Comparison of ENCODE assay signal across 12 cellular contexts in the genomic region with DNA sequence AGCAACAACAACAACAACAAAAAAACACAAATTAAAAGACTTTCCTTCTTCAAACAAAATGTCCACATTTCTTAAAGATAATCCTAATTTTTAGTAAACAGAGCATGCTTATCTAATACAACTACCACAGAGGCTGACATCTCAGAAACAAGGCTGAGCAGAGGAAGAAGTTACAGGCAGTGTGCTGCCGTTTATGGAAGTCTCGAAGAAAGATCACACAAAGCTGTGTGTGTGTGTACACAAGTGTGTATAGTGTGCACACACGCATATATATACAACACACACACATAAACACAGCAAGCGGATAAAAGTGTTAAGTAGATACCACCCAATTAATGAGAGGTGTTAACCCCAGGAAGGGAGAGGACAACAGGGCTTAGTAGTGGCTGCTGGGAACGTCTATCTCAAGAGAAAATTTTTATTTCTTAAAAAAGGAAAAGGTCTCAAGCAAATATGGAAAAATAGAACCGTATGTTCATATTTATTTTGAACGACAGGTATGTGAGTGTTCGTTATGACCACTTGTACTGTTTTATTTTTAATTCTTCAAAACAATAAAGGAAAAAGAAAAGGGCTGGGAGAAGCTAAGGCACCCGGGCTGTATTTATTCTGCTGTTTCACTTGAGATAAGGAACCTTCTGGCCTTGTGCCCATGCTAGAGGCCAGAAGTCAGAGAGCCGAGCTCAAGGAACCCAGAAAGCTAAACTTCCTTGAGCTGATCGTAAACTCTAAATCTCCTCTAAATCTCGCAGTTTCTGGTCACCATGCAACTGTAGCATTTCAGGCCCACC. TPM values are rescaled to one million over a fixed set of nuclear protein-coding genes. Genes with fewer than 3 reads are reported as not detected.
DNase-seq lines count a peak whose midpoint lies in the region; ATAC-seq and TF ChIP-seq lines count a peak whose summit lies in the region.
"Had no signal": no experiment of that assay in that cellular context is flagged by ENCODE, and none has a peak within 500 bp of the region (broad histone marks: within the 10 kb centered on the region; RNA-seq: fewer than 3 reads in every experiment).

No MANE protein-coding gene starts in this region.

- peaks cover 29% of the 10 kb centered on the region for H3K36me3 ChIP-seq in KOPT-K1 (ENCODE audit: insufficient read depth, low read length)
- H3K36me3 ChIP-seq: ovary had no signal

- H3K27me3 Mint-ChIP-seq in CD4-positive, alpha-beta T cell, result no peaks in the 10 kb centered on the region
- no peaks in the 10 kb centered on the region for H3K27me3 Mint-ChIP-seq in brain
- H3K27me3 Mint-ChIP-seq in naive thymus-derived CD8-positive, alpha-beta T cell, result no peaks in the 10 kb centered on the region

- peaks cover 52% of the 10 kb centered on the region for H3K36me3 Mint-ChIP-seq in CD4-positive, alpha-beta T cell (ENCODE audit: low read depth)
- peaks cover 13% of the 10 kb centered on the region for H3K36me3 Mint-ChIP-seq in brain
- H3K36me3 Mint-ChIP-seq in naive thymus-derived CD8-positive, alpha-beta T cell, result peaks cover 0 to 28% (median 4%) of the 10 kb centered on the region in 3 donors

- peak overlapping the region; percentile 81 for H3K4me3 Mint-ChIP-seq in CD4-positive, alpha-beta T cell
- H3K4me3 Mint-ChIP-seq in brain, result no peak overlapping the region
- H3K4me3 Mint-ChIP-seq in naive thymus-derived CD8-positive, alpha-beta T cell, result peak overlapping the region; percentile 75 to 88 (median 84)

- intact Hi-C loops in CD4-positive, alpha-beta T cell (cut with DNase I, micrococcal nuclease), result no loop called here

- peaks cover 91% of the 10 kb centered on the region for H3K4me1 Mint-ChIP-seq in CD4-positive, alpha-beta T cell (ENCODE audit: low read depth)
- H3K4me1 Mint-ChIP-seq in brain, result peaks cover 40% of the 10 kb centered on the region
- H3K4me1 Mint-ChIP-seq in naive thymus-derived CD8-positive, alpha-beta T cell, result peaks cover 52 to 99% (median 95%) of the 10 kb centered on the region in 4 donors

- CTCF ChIA-PET in CD4-positive, alpha-beta T cell (lab: Charles Lee), result interaction anchor here (0.6 to 6.1 kb wide), 7 partner anchors 9 to 895 kb away, joined by 3 to 62 read pairs (median 5); a partner anchor contains a TSS

- POLR2A ChIA-PET in CD4-positive, alpha-beta T cell (lab: Charles Lee), result interaction anchor here (0.9 to 12.9 kb wide), 7 partner anchors 14 to 77 kb away, joined by 3 to 294 read pairs (median 10); a partner anchor contains a TSS
- POLR2A ChIA-PET in naive thymus-derived CD8-positive, alpha-beta T cell (lab: Charles Lee), result interaction anchor here (1.0 to 25.9 kb wide), 6 partner anchors 5 to 78 kb away, joined by 3 to 643 read pairs (median 74); a partner anchor contains a TSS

- H3K27me3 ChIP-seq in CD4-positive, alpha-beta T cell (ENCODE audit: control insufficient read depth, insufficient read depth, low read length), result no peaks in the 10 kb centered on the region
- H3K27me3 ChIP-seq: ovary had no signal

- no peak for ATAC-seq in CD4-positive, alpha-beta T cell (ENCODE audit: poor library complexity)
- peak in 1 of 2 donors; percentile 32 for ATAC-seq in naive thymus-derived CD8-positive, alpha-beta T cell
- ATAC-seq in GM19035 (IDR thresholded peaks at IDR 0.05; ENCODE audit: unreplicated experiment) (no peak), GM21786 (IDR thresholded peaks at IDR 0.05; ENCODE audit: unreplicated experiment) (no peak)

- H3K9me3 Mint-ChIP-seq in CD4-positive, alpha-beta T cell, result no peaks in the 10 kb centered on the region
- H3K9me3 Mint-ChIP-seq in brain, result no peaks in the 10 kb centered on the region
- no peaks in the 10 kb centered on the region for H3K9me3 Mint-ChIP-seq in naive thymus-derived CD8-positive, alpha-beta T cell

- no peaks in the 10 kb centered on the region for H3K9me3 ChIP-seq in CD4-positive, alpha-beta T cell (ENCODE audit: control insufficient read depth, low read length)
- no peaks in the 10 kb centered on the region for H3K9me3 ChIP-seq in KOPT-K1 (ENCODE audit: insufficient read depth, low read length, poor library complexity, severe bottlenecking)
- H3K9me3 ChIP-seq: ovary had no signal

- H3K27ac ChIP-seq in CD4-positive, alpha-beta T cell (ENCODE audit: low read depth, low read length), result peak overlapping the region; percentile 85
- H3K27ac ChIP-seq in KOPT-K1 (ENCODE audit: low read depth, low read length, poor library complexity, severe bottlenecking), result peak overlapping the region; percentile 78
- H3K27ac ChIP-seq: ovary had no signal

- DNase-seq in CD4-positive, alpha-beta T cell, result no peak
- peak in 4 of 10 donors; percentile 32 to 55 (median 48) for DNase-seq in naive thymus-derived CD8-positive, alpha-beta T cell
- DNase-seq in dedifferentiated amniotic fluid mesenchymal stem cell (ENCODE audit: extremely low spot score) (no peak), HPDE6-E6E7 (ENCODE audit: extremely low spot score) (no peak)
- DNase-seq: EL, foreskin melanocyte, NCI-H2029 treated with DMSO at 0.1 percent for 48 hours had no signal

- TF ChIP-seq CTCF in CD4-positive, alpha-beta T cell (IDR thresholded peaks at IDR 0.05), result no peak
- TF ChIP-seq CTCF in brain (conservative IDR thresholded peaks at IDR 0.05), result no peak

- H3K27ac Mint-ChIP-seq in CD4-positive, alpha-beta T cell, result peak overlapping the region; percentile 98
- peak overlapping the region in 3 of 5 experiments; percentile 28 to 73 (median 28) for H3K27ac Mint-ChIP-seq in brain
- H3K27ac Mint-ChIP-seq in naive thymus-derived CD8-positive, alpha-beta T cell, result peak overlapping the region; percentile 91 to 99 (median 98)

RNA-seq across cellular contexts. Expression of a gene that starts 15.1 kb away (rescaled TPM):
- total RNA-seq in CD4-positive, alpha-beta T cell, result 100 to 1,000 TPM; 269 to 287 TPM
- 40.2 TPM for polyA plus RNA-seq in brain (ENCODE audit: insufficient read depth, low read depth, low replicate concordance)
- 100 to 1,000 TPM; 300 to 322 TPM for total RNA-seq in naive thymus-derived CD8-positive, alpha-beta T cell
- polyA plus RNA-seq in naive thymus-derived CD8-positive, alpha-beta T cell, result 10 to 100 TPM; 23.4 to 41.9 (median 24.0) TPM

Comparison
In these comparisons a context has a peak if more than half of its experiments do, and no peak if none do; other contexts are left out.
1. H3K27ac Mint-ChIP-seq: peak in every context shown above with its lines; median percentile 98 in CD4-positive, alpha-beta T cell; 98 in naive thymus-derived CD8-positive, alpha-beta T cell; 28 in brain.
2. H3K4me3 Mint-ChIP-seq: peak in CD4-positive, alpha-beta T cell (single experiment) and naive thymus-derived CD8-positive, alpha-beta T cell (10 of 10); none in brain (0 of 5).